ENCODE assay signal across 21 cellular contexts in the genomic region with DNA sequence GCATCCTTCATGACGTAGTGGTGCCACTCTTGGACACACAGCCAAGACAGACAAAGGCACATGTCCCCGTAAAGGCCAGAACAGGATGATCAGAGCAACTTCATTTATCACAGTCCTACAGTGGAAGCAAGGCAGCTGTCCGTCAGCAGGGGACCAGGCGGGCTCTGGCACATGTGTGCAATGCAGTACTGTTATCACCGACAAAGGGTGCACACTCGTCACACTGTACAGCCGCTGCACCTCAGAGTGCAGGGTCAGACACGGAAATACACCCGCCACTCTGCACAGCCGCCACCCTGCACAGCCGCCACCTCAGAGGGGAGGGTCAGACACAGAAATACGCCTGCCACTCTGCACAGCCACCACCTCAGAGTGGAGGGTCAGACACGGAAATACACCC. TPM values are rescaled to one million over a fixed set of nuclear protein-coding genes. Genes with fewer than 3 reads are reported as not detected.
A peak's percentile ranks its signal among the peaks of the same experiment; 100 is the strongest.
DNase-seq lines count a peak whose midpoint lies in the region; FAIRE-seq and TF ChIP-seq lines count a peak whose summit lies in the region.
"Had no signal": no experiment of that assay in that cellular context is flagged by ENCODE, and none has a peak within 500 bp of the region (broad histone marks: within the 10 kb centered on the region; RNA-seq: fewer than 3 reads in every experiment).

No MANE protein-coding gene starts in this region.

- H3K9ac ChIP-seq in neural progenitor cell = no peak overlapping the region
- H3K9ac ChIP-seq: BLaER1 had no signal

- H4K20me1 ChIP-seq in neural progenitor cell (ENCODE audit: low read depth) (no peaks in the 10 kb centered on the region), PC-9 (ENCODE audit: insufficient read depth) (peaks cover 4% of the 10 kb centered on the region; the same call in 1 of the 2 replicates)
- H4K20me1 ChIP-seq: BLaER1 had no signal

- no peaks in the 10 kb centered on the region for H3K79me2 ChIP-seq in neural progenitor cell (ENCODE audit: low read depth)
- H3K79me2 ChIP-seq in PC-9 (ENCODE audit: low read depth) = no peaks in the 10 kb centered on the region

- peaks cover 18% of the 10 kb centered on the region for H3K27me3 Mint-ChIP-seq in neural progenitor cell (ENCODE audit: insufficient read depth, low read depth)

- 80 to 90% (median 82%) methylated on average over 10 to 13 of the region's 13 CpGs for WGBS in spleen, 5 donors

- H3K27me3 ChIP-seq in bronchial epithelial cell (ENCODE audit: control insufficient read depth, insufficient read depth, low read length) = no peaks in the 10 kb centered on the region
- peaks cover 38% of the 10 kb centered on the region for H3K27me3 ChIP-seq in neural progenitor cell
- H3K27me3 ChIP-seq in spleen (replicated peaks in 1 of 7) = peaks cover 0 to 34% (median 6%) of the 10 kb centered on the region in 7 donors
- H3K27me3 ChIP-seq in PC-9 (ENCODE audit: insufficient read depth, low read depth) = peaks cover 47% of the 10 kb centered on the region

- no peak overlapping the region for H3K27ac ChIP-seq in neural progenitor cell
- H3K27ac ChIP-seq in spleen = no peak overlapping the region
- no peak overlapping the region for H3K27ac ChIP-seq in PC-9
- H3K27ac ChIP-seq: BLaER1, HL-60 had no signal

- no peaks in the 10 kb centered on the region for H3K36me3 ChIP-seq in bronchial epithelial cell (ENCODE audit: control insufficient read depth, insufficient read depth, low read length)
- H3K36me3 ChIP-seq in neural progenitor cell = no peaks in the 10 kb centered on the region
- no peaks in the 10 kb centered on the region for H3K36me3 ChIP-seq in spleen
- no peaks in the 10 kb centered on the region for H3K36me3 ChIP-seq in PC-9 (ENCODE audit: low read depth)
- H3K36me3 ChIP-seq: BLaER1, HAP-1 had no signal

- no peaks in the 10 kb centered on the region for H3K9me3 ChIP-seq in neural progenitor cell (ENCODE audit: low read depth)
- H3K9me3 ChIP-seq in spleen = no peaks in the 10 kb centered on the region
- no peaks in the 10 kb centered on the region for H3K9me3 ChIP-seq in PC-9 (ENCODE audit: insufficient read depth, low read depth)
- H3K9me3 ChIP-seq: BLaER1, HAP-1 had no signal

- CTCF ChIA-PET in PC-9 (lab: Charles Lee) = no interaction called here

- H3K36me3 Mint-ChIP-seq in neural progenitor cell = no peaks in the 10 kb centered on the region
- H3K36me3 Mint-ChIP-seq: CD14-positive monocyte; CD4-positive, alpha-beta memory T cell had no signal

- peak; percentile 47 for FAIRE-seq in bronchial epithelial cell (lab: Jason Lieb, UNC)
- FAIRE-seq: G401.6, GM12891, GM19239, H1 had no signal

- intact Hi-C loops in spleen (cut with DNase I; ENCODE audit: low total_unique reads) = no loop called here
- intact Hi-C loops in PC-9 (cut with micrococcal nuclease; ENCODE audit: unreplicated experiment) = no loop called here

- H3K4me1 Mint-ChIP-seq in neural progenitor cell = no peaks in the 10 kb centered on the region

- DNase-seq in activated effector memory CD4-positive, alpha-beta T cell treated with anti-CD3 and anti-CD28 coated beads, Interleukin-2, amount 50 U/mL, for 16 hours = peak; percentile 22
- no peak for DNase-seq in activated effector memory CD4-positive, alpha-beta T cell treated with Interleukin-2 at 50 U/mL for 16 hours
- DNase-seq in bronchial epithelial cell (ENCODE audit: low read depth) = no peak
- no peak for DNase-seq in neural progenitor cell (ENCODE audit: low spot score)
- DNase-seq in spleen = peak; percentile 43
- no peak for DNase-seq in COLO668 (lab: John Stamatoyannopoulos, UW; ENCODE audit: unreplicated experiment)
- DNase-seq in PC-9 = no peak
- no peak for DNase-seq in ureter (ENCODE audit: low spot score)
- DNase-seq: Calu3; CD4-positive, alpha-beta memory T cell had no signal

- H3F3A ChIP-seq in neural progenitor cell (ENCODE audit: low read depth) (no peaks in the 10 kb centered on the region), PC-9 (ENCODE audit: insufficient read depth, low read depth) (peaks cover 10% of the 10 kb centered on the region; the same call in 1 of the 2 replicates)

- BruUV-seq in PC-9 (replicated peaks; lab: Mats Ljungman, UMichigan) = no TSS peak

- H2AFZ ChIP-seq in neural progenitor cell (replicated peaks) = no peak overlapping the region
- no peak overlapping the region for H2AFZ ChIP-seq in PC-9

- POLR2A ChIA-PET in PC-9 (lab: Charles Lee; ENCODE audit: unreplicated experiment) = no interaction called here

- peak overlapping the region; percentile 77 for H3K4me3 Mint-ChIP-seq in neural progenitor cell
- H3K4me3 Mint-ChIP-seq: CD14-positive monocyte; CD4-positive, alpha-beta memory T cell had no signal

- no peak for TF ChIP-seq CTCF in bronchial epithelial cell (IDR thresholded peaks at IDR 0.05; ENCODE audit: insufficient read depth, low read length, severe bottlenecking)
- no peak for TF ChIP-seq CTCF in neural progenitor cell (IDR thresholded peaks at IDR 0.05)
- TF ChIP-seq CTCF in spleen (IDR thresholded peaks at IDR 0.05 in 8 of 11, conservative IDR thresholded peaks at IDR 0.05 in 3 of 11) = no peak
- no peak for TF ChIP-seq CTCF in PC-9 (conservative IDR thresholded peaks at IDR 0.05)

- H3K9me2 ChIP-seq in PC-9 (ENCODE audit: insufficient read depth) = no peaks in the 10 kb centered on the region

- H3K4me1 ChIP-seq in neural progenitor cell = no peaks in the 10 kb centered on the region
- peaks cover 0 to 20% (median 14%) of the 10 kb centered on the region in 6 donors for H3K4me1 ChIP-seq in spleen
- peaks cover 13% of the 10 kb centered on the region for H3K4me1 ChIP-seq in PC-9 (replicated peaks; ENCODE audit: insufficient read depth)
- H3K4me1 ChIP-seq: HAP-1 had no signal

- H3K4me2 ChIP-seq in neural progenitor cell = no peak overlapping the region
- no peak overlapping the region for H3K4me2 ChIP-seq in PC-9
- H3K4me2 ChIP-seq: BLaER1 had no signal

- no peak for TF ChIP-seq POLR2A in spleen (IDR thresholded peaks at IDR 0.05)

- H3K4me3 ChIP-seq in bronchial epithelial cell (ENCODE audit: low read depth, low read length) (no peak overlapping the region), neural progenitor cell (no peak overlapping the region), spleen (no peak overlapping the region), PC-9 (no peak overlapping the region)
- H3K4me3 ChIP-seq: BLaER1, HAP-1 had no signal

- H3K27ac Mint-ChIP-seq in neural progenitor cell = no peak overlapping the region
- H3K27ac Mint-ChIP-seq: CD4-positive, alpha-beta memory T cell had no signal

- H3K9me3 Mint-ChIP-seq in neural progenitor cell = no peaks in the 10 kb centered on the region
- H3K9me3 Mint-ChIP-seq: CD4-positive, alpha-beta memory T cell had no signal

RNA-seq across cellular contexts. Expression of a gene that starts 13.4 kb away (rescaled TPM):
- not detected in 2 replicates for total RNA-seq in bronchial epithelial cell
- 0.15 TPM in 1 of 2 replicates, not detected in the other for total RNA-seq in neural progenitor cell (ENCODE audit: low replicate concordance)
- 1 to 10 TPM in 2 of 7 donors, under 1 TPM in 5; 0.23 to 1.9 (median 0.94) TPM for total RNA-seq in spleen
- 1 to 10 TPM in 1 of 3 donors, under 1 TPM in 2; 0.21 to 1.2 (median 0.33) TPM for polyA plus RNA-seq in spleen
- total RNA-seq in PC-9 (2021) = not detected in 2 replicates
- not detected for total RNA-seq in ureter
- total RNA-seq: A673; Calu3; CD4-positive, alpha-beta memory T cell; HT1080 had no signal
- polyA plus RNA-seq: AG04450; CD14-positive monocyte; CD4-positive, alpha-beta memory T cell had no signal

RNA-seq across cellular contexts. Expression of a gene that starts 32.1 kb away (rescaled TPM):
- not detected in 2 replicates for total RNA-seq in bronchial epithelial cell
- not detected in 2 replicates for total RNA-seq in neural progenitor cell (ENCODE audit: low replicate concordance)
- not detected for total RNA-seq in spleen
- not detected for polyA plus RNA-seq in spleen
- total RNA-seq in PC-9 (2021) = not detected in 2 replicates
- not detected for total RNA-seq in ureter
- total RNA-seq: A673; Calu3; CD4-positive, alpha-beta memory T cell; H1; HT1080 had no signal
- polyA plus RNA-seq: AG04450; CD14-positive monocyte; CD4-positive, alpha-beta memory T cell; H1 had no signal

RNA-seq across cellular contexts. Expression of a gene that starts 59.2 kb away (rescaled TPM):
- total RNA-seq in bronchial epithelial cell (under 0.01 TPM in 1 of 2 replicates, not detected in the other), neural progenitor cell (ENCODE audit: low replicate concordance) (not detected in 2 replicates), spleen (1 to 10 TPM; 1.2 to 4.4 (median 1.9) TPM), PC-9 (2021) (not detected in 2 replicates), ureter (0.34 TPM)
- polyA plus RNA-seq in spleen = under 1 TPM; 0.17 to 0.74 (median 0.39) TPM
- total RNA-seq: Calu3; CD4-positive, alpha-beta memory T cell; H1 had no signal

Comparison
In these comparisons a context has a peak if more than half of its experiments do, and no peak if none do; other contexts are left out.
1. DNase-seq: peak in activated effector memory CD4-positive, alpha-beta T cell treated with anti-CD3 and anti-CD28 coated beads, Interleukin-2, amount 50 U/mL, for 16 hours (single experiment) and spleen (single experiment); none in activated effector memory CD4-positive, alpha-beta T cell treated with Interleukin-2 at 50 U/mL for 16 hours (single experiment), bronchial epithelial cell (single experiment), neural progenitor cell (single experiment), COLO668 (single experiment), PC-9 (0 of 2) and ureter (single experiment).